In the genomic region with DNA sequence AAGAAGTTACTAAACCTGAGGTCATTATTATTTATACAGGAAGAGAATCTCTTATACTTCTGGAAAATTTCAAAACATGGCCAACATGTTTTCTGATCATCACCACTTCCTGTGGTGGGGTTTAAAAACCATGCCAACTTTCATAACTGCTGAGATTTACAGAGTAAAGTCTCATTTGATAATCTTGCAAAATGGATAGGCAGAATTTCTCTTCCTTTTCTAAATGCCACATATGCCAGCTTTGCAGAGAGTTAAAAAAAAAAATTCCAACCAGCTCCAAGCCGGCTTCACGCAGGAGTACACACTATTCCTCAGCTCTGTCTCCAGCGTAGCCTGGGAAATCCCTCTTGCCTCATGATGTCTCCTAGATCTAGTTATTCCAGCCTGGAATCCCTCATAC, we compare ENCODE assay signal across 12 cellular contexts.
DNase-seq lines count a peak whose midpoint lies in the region; ATAC-seq and TF ChIP-seq lines count a peak whose summit lies in the region.
"Had no signal": no experiment of that assay in that cellular context is flagged by ENCODE, and none has a peak within 500 bp of the region (broad histone marks: within the 10 kb centered on the region; RNA-seq: fewer than 3 reads in every experiment).

No MANE protein-coding gene starts in this region.

- H3K36me3 Mint-ChIP-seq in nephron (ENCODE audit: low read depth) (no peaks in the 10 kb centered on the region), progenitor cell of endocrine pancreas (ENCODE audit: insufficient read depth) (no peaks in the 10 kb centered on the region)

- H3K27ac Mint-ChIP-seq in nephron (peak overlapping the region; percentile 52 to 95 (median 67)), progenitor cell of endocrine pancreas (no peak overlapping the region)
- H3K27ac Mint-ChIP-seq: activated T-helper 2 cell treated with anti-CD3 and anti-CD28 coated beads, Interferon-gamma antibody, Interleukin-2, Interleukin-4, amounts not matched to agents 10 μg/mL and 5 μg/mL and 100 μg/mL, durations not matched to agents 14 hours and 24 hours and 36 hours; CD4-positive, alpha-beta T cell had no signal

- H3K9me3 Mint-ChIP-seq in nephron (peaks cover 6% of the 10 kb centered on the region), progenitor cell of endocrine pancreas (ENCODE audit: low read depth) (peaks cover 9% of the 10 kb centered on the region)
- H3K9me3 Mint-ChIP-seq: activated T-helper 2 cell treated with anti-CD3 and anti-CD28 coated beads, Interferon-gamma antibody, Interleukin-2, Interleukin-4, amounts not matched to agents 10 μg/mL and 5 μg/mL and 100 μg/mL, durations not matched to agents 14 hours and 24 hours and 36 hours had no signal

- ATAC-seq in HG03025 (IDR thresholded peaks at IDR 0.05; ENCODE audit: low FRiP score, unreplicated experiment) (no peak), GM21367 (IDR thresholded peaks at IDR 0.05; ENCODE audit: unreplicated experiment) (no peak), GM21360 (IDR thresholded peaks at IDR 0.05; ENCODE audit: unreplicated experiment) (no peak)

- H3K27me3 Mint-ChIP-seq in nephron (ENCODE audit: low read depth) (no peaks in the 10 kb centered on the region), progenitor cell of endocrine pancreas (no peaks in the 10 kb centered on the region)

- peaks cover 41% of the 10 kb centered on the region for H3K4me1 Mint-ChIP-seq in nephron
- no peaks in the 10 kb centered on the region for H3K4me1 Mint-ChIP-seq in progenitor cell of endocrine pancreas (ENCODE audit: low read depth)

- TF ChIP-seq CTCF in AG10803 (conservative IDR thresholded peaks at IDR 0.05; ENCODE audit: low read length) (no peak), epithelial cell of esophagus (IDR thresholded peaks at IDR 0.05; ENCODE audit: insufficient read depth, low read depth, low read length, missing control alignments) (no peak), nephron (IDR thresholded peaks at IDR 0.05; ENCODE audit: unreplicated experiment in 3 of 3) (no peak), progenitor cell of endocrine pancreas (IDR thresholded peaks at IDR 0.05; ENCODE audit: unreplicated experiment) (no peak)

- H3K4me3 Mint-ChIP-seq in nephron (no peak overlapping the region), progenitor cell of endocrine pancreas (ENCODE audit: low read depth) (no peak overlapping the region)
- H3K4me3 Mint-ChIP-seq: CD4-positive, alpha-beta T cell had no signal

- H3K4me3 ChIP-seq in AG10803 (ENCODE audit: low read length) (no peak overlapping the region), epithelial cell of esophagus (ENCODE audit: low read length) (no peak overlapping the region)

- peak; percentile 54 for DNase-seq in AG10803 (ENCODE audit: low read depth)
- DNase-seq in MV-4-11 (lab: John Stamatoyannopoulos, UW) = peak; percentile 44
- peak; percentile 19 for DNase-seq in epithelial cell of esophagus (ENCODE audit: low read depth)
- DNase-seq in progenitor cell of endocrine pancreas (ENCODE audit: low spot score, unreplicated experiment) = no peak
- DNase-seq: CD4-positive, alpha-beta T cell; NCI-H146; stimulated activated CD4-positive, alpha-beta T cell treated with anti-CD3 and anti-CD28 coated beads, Interleukin-4, amount 100 ng/mL, for 4 hours had no signal
